In genomic region chr14:21255385-21256101, GRCh38 we compare ENCODE assay signal across 2 cellular contexts.
TF ChIP-seq lines count a peak whose summit lies in the region.

No MANE protein-coding gene starts in this region.

TF ChIP-seq in IMR-90, 13 proteins besides CTCF, POLR2A, EP300 and RAD21:
- TF ChIP-seq MXI1 (IDR thresholded peaks at IDR 0.05; ENCODE audit: borderline replicate concordance, low read depth, low read length) = no peak
- TF ChIP-seq MAFK (IDR thresholded peaks at IDR 0.05; ENCODE audit: low read depth, low read length) = no peak
- TF ChIP-seq CHD1 (IDR thresholded peaks at IDR 0.05; ENCODE audit: low read depth, low read length) = no peak
- no peak for TF ChIP-seq RFX5 (IDR thresholded peaks at IDR 0.05; ENCODE audit: low read depth, low read length)
- no peak for TF ChIP-seq NFE2L2 (IDR thresholded peaks at IDR 0.05; ENCODE audit: low read depth, low read length)
- no peak for TF ChIP-seq CEBPB (IDR thresholded peaks at IDR 0.05; ENCODE audit: low read depth, low read length)
- TF ChIP-seq USF2 (IDR thresholded peaks at IDR 0.05; ENCODE audit: low read depth, low read length) = no peak
- TF ChIP-seq FOS (IDR thresholded peaks at IDR 0.05; ENCODE audit: low read depth, low read length) = no peak
- no peak for TF ChIP-seq ELK1 (IDR thresholded peaks at IDR 0.05; ENCODE audit: borderline replicate concordance, low read depth, low read length)
- TF ChIP-seq RCOR1 (IDR thresholded peaks at IDR 0.05; ENCODE audit: insufficient replicate concordance, low read length) = no peak
- no peak for TF ChIP-seq MAZ (IDR thresholded peaks at IDR 0.05; ENCODE audit: borderline replicate concordance, low read depth, low read length)
- TF ChIP-seq BHLHE40 (IDR thresholded peaks at IDR 0.05; ENCODE audit: low read depth, low read length) = no peak
- no peak for TF ChIP-seq SMC3 (IDR thresholded peaks at IDR 0.05; ENCODE audit: low read depth, low read length)

TF ChIP-seq in K562, 482 proteins besides CTCF, POLR2A, EP300 and RAD21:
- TF ChIP-seq LARP7 (IDR thresholded peaks at IDR 0.05) = no peak
- no peak for TF ChIP-seq MCM3 (IDR thresholded peaks at IDR 0.05)
